Comparison of ENCODE assay signal across 8 cellular contexts in the genomic region with DNA sequence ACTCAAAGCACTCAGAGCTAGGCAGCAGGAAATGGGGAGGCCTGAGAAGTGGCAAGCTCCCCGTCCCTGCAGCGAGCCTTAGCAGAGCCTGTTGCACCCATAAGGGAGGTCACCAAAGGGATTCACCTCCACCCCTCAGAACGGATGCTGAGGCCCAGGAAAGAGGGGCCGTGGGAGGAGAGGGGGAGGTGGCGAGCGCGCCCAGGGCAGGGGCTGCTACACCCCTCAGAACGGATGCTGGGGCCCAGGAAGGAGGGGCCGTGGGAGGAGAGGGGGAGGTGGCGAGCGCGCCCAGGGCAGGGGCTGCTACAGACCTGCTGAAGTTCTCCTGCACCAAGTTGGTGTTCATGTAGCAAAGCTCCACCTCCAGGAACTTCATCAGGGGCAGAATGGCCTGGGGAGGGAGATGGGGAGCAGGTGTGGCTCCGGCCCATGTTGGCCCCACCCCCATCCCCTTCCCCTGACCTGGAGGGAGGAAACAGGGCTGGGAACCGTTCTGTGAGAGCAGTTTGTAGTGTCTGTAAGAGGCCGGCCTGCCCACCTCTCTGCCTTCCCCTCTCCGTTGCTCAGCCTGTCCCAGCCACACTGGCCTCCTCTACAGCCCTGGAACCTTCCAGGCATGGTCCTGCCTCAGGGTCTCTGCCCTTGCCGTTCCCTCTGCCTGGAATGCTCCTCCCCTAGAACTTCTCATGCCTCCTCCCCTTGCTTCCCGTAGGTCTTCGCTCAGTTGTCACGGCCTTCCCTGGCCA. TPM values are rescaled to one million over a fixed set of nuclear protein-coding genes. Genes with fewer than 3 reads are reported as not detected.
A peak's percentile ranks its signal among the peaks of the same experiment; 100 is the strongest.
DNase-seq lines count a peak whose midpoint lies in the region; ATAC-seq and TF ChIP-seq lines count a peak whose summit lies in the region.

No MANE protein-coding gene starts in this region.

- H3K4me1 ChIP-seq in NT2/D1 (ENCODE audit: insufficient read depth, insufficient read length): peaks cover 49% of the 10 kb centered on the region

- no peak overlapping the region for H3K4me3 ChIP-seq in NT2/D1 (ENCODE audit: insufficient read length, low read depth)
- H3K4me3 ChIP-seq in MG63: no peak overlapping the region

- H3K27me3 ChIP-seq in NT2/D1 (ENCODE audit: insufficient read depth, insufficient read length) (no peaks in the 10 kb centered on the region), MG63 (no peaks in the 10 kb centered on the region)

- peaks cover 19% of the 10 kb centered on the region for H3K4me1 Mint-ChIP-seq in neural crest cell

- ATAC-seq in GM21619 (IDR thresholded peaks at IDR 0.05; ENCODE audit: unreplicated experiment): no peak
- ATAC-seq in sciatic nerve: no peak
- ATAC-seq in GM21526 (IDR thresholded peaks at IDR 0.05; ENCODE audit: low FRiP score, unreplicated experiment): no peak

- H3K36me3 Mint-ChIP-seq in neural crest cell (ENCODE audit: low read depth): no peaks in the 10 kb centered on the region

- peak overlapping the region; percentile 70 for H3K27ac Mint-ChIP-seq in neural crest cell (ENCODE audit: unreplicated experiment)

- H3K9me3 Mint-ChIP-seq in neural crest cell: no peaks in the 10 kb centered on the region

- peak overlapping the region; percentile 68 for H3K9ac ChIP-seq in NT2/D1 (ENCODE audit: insufficient read length, low read depth)

- H3K27me3 Mint-ChIP-seq in neural crest cell (ENCODE audit: low read depth): peaks cover 5% of the 10 kb centered on the region

- H3K4me3 Mint-ChIP-seq in neural crest cell: peak overlapping the region; percentile 32

- no peak for TF ChIP-seq CTCF in neural crest cell (conservative IDR thresholded peaks at IDR 0.05)

- intact Hi-C loops in sciatic nerve (cut with DNase I): no loop called here

- H3K36me3 ChIP-seq in NT2/D1 (ENCODE audit: insufficient read depth, insufficient read length, low read length) (peaks cover 7% of the 10 kb centered on the region), MG63 (no peaks in the 10 kb centered on the region)

- DNase-seq in GF-D8 (lab: John Stamatoyannopoulos, UW): peak; percentile 25
- DNase-seq in NT2/D1 (ENCODE audit: low read depth, low spot score): no peak
- peak; percentile 66 for DNase-seq in ecto neural progenitor cell (ENCODE audit: low spot score)
- no peak for DNase-seq in neural crest cell (ENCODE audit: low read depth, low spot score)
- DNase-seq in sciatic nerve (ENCODE audit: low spot score): no peak
- no peak for DNase-seq in MG63

- H3K9me3 ChIP-seq in NT2/D1 (ENCODE audit: insufficient read depth, low read length) (no peaks in the 10 kb centered on the region), MG63 (no peaks in the 10 kb centered on the region)

RNA-seq across cellular contexts. Expression of a gene that starts 11.4 kb away (rescaled TPM):
- total RNA-seq in neural crest cell (1.1 and 3.1 TPM in 2 replicates), sciatic nerve (30.9 TPM)
- 0.20 and 0.23 TPM in 2 replicates for total RNA-seq in MG63 (2014; rRNA removed; shearing (Covaris generic); ENCODE audit: low replicate concordance)

RNA-seq across cellular contexts. Expression of a gene that starts 22.3 kb away (rescaled TPM):
- total RNA-seq in neural crest cell (49.3 and 53.3 TPM in 2 replicates), sciatic nerve (156 TPM)
- total RNA-seq in MG63 (2014; rRNA removed; shearing (Covaris generic); ENCODE audit: low replicate concordance): 6.6 and 7.9 TPM in 2 replicates

RNA-seq across cellular contexts. Expression of a gene that starts 45.6 kb away (rescaled TPM):
- total RNA-seq in neural crest cell (0.91 and 1.9 TPM in 2 replicates), sciatic nerve (50.7 TPM)
- 40.4 and 54.2 TPM in 2 replicates for total RNA-seq in MG63 (2014; rRNA removed; shearing (Covaris generic); ENCODE audit: low replicate concordance)

RNA-seq across cellular contexts. Expression of a gene that starts 48.2 kb away (rescaled TPM):
- total RNA-seq in neural crest cell (49.3 and 49.4 TPM in 2 replicates), sciatic nerve (41.4 TPM)
- 16.0 and 48.1 TPM in 2 replicates for total RNA-seq in MG63 (2014; rRNA removed; shearing (Covaris generic); ENCODE audit: low replicate concordance)

Comparison
In these comparisons a context has a peak if more than half of its experiments do, and no peak if none do; other contexts are left out.
1. DNase-seq: peak in GF-D8 (single experiment) and ecto neural progenitor cell (single experiment); none in NT2/D1 (single experiment), neural crest cell (single experiment), sciatic nerve (single experiment) and MG63 (single experiment).
2. RNA of a gene that starts 45.6 kb away (total RNA-seq): 50.7 TPM in sciatic nerve (single experiment) and 40.4 to 54.2 TPM in MG63; 0.91 to 1.9 TPM in neural crest cell; every median in the first group is over 10 times any median in the second.